Comparison of ENCODE assay signal across 6 cellular contexts in the genomic region with DNA sequence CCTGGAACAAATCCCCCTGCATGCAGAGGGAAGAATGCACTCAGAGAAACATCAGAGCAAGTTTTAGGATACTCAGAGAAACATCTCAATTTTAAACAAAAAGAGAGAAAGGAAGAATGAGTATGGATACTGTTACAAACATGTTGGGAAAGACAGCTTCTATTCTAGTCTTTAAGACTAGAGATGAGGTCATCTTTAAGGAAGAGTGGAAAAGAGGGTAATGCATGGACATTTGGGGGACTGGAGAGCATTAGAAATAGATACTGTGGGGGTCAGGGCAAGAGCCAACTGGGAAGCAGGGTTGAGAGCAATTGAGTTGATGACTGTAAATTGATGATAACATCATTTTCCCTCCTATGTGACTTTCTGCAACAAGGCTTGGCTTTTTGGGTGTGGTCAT.
"Had no signal": no experiment of that assay in that cellular context is flagged by ENCODE, and none has a peak within 500 bp of the region (broad histone marks: within the 10 kb centered on the region; RNA-seq: fewer than 3 reads in every experiment).

No MANE protein-coding gene starts in this region.

- FAIRE-seq: K562 had no signal

- H3K27ac ChIP-seq: HL-60, KMS-11 had no signal

- H3K4me3 ChIP-seq: K562 had no signal

- H3K9ac ChIP-seq: KMS-11 had no signal

- DNase-seq: IMR-90, KBM-7, KG1 had no signal

- H3K4me2 ChIP-seq: KMS-11 had no signal

- ATAC-seq: K562 had no signal
